Comparison of ENCODE assay signal across 8 cellular contexts in genomic region chrX:10119399-10119990, GRCh38. TPM values are rescaled to one million over a fixed set of nuclear protein-coding genes. Genes with fewer than 3 reads are reported as not detected.
DNase-seq lines count a peak whose midpoint lies in the region; ATAC-seq and TF ChIP-seq lines count a peak whose summit lies in the region.

No MANE protein-coding gene starts in this region.

- no peak overlapping the region for H3K4me3 ChIP-seq in body of pancreas

- DNase-seq in GM10266 (ENCODE audit: extremely low spot score) (peak; percentile 35), NCI-H2029 treated with DMSO at 0.1 percent for 48 hours (lab: John Stamatoyannopoulos, UW) (peak; percentile 15), UCSD-AML1 (lab: John Stamatoyannopoulos, UW; ENCODE audit: unreplicated experiment) (peak; percentile 61), body of pancreas (peak; percentile 80 to 91 (median 86)), iPS DF 4.7 (ENCODE audit: extremely low read depth, low spot score) (peak; percentile 19), SHP77 treated with DMSO at 0.1 percent for 48 hours (lab: John Stamatoyannopoulos, UW) (no peak)
- DNase-seq in stimulated activated CD4-positive, alpha-beta T cell treated with anti-CD3 and anti-CD28 coated beads, Interleukin-12 subunit alpha, Interleukin-12 subunit beta, amount 100 ng/mL, for 24 hours (ENCODE audit: low read depth in 2 of 2), result peak; percentile 35 to 45

- ATAC-seq in HG02763 (IDR thresholded peaks at IDR 0.05; ENCODE audit: unreplicated experiment) (peak; percentile 51), body of pancreas (peak; percentile 92)

- H3K36me3 ChIP-seq in body of pancreas (replicated peaks in 1 of 2; ENCODE audit: insufficient read depth in 1 of 2, low read depth in 2 of 2), result no peaks in the 10 kb centered on the region

- no peaks in the 10 kb centered on the region for H3K27me3 ChIP-seq in body of pancreas

- H3K9me3 ChIP-seq in body of pancreas, result no peaks in the 10 kb centered on the region

- WGBS in body of pancreas, 2 donors, result 16 to 19% methylated on average over 15 to 16 of the region's 16 CpGs

- TF ChIP-seq POLR2A in body of pancreas (IDR thresholded peaks at IDR 0.05), result no peak

- peak; percentile 88 for TF ChIP-seq CTCF in GM10266 (IDR thresholded peaks at IDR 0.05; ENCODE audit: control insufficient read depth, insufficient read depth, low read depth, missing control alignments)
- peak; percentile 99 to 100 (median 100) for TF ChIP-seq CTCF in body of pancreas (IDR thresholded peaks at IDR 0.05)

- H3K27ac ChIP-seq in body of pancreas, result peak overlapping the region in 1 of 4 donors; percentile 37

- intact Hi-C loops in body of pancreas (cut with DNase I), result loop anchor here (5.0 kb wide), 2 partner anchors 107 to 122 kb away; no protein-coding TSS in a partner anchor

- H3K4me1 ChIP-seq in body of pancreas, result no peaks in the 10 kb centered on the region

RNA-seq across cellular contexts. Expression of gene CLCN4, which starts 37.3 kb away (rescaled TPM):
- 1 to 10 TPM in 1 of 2 donors, under 1 TPM in 1; 0.33 to 1.6 TPM for total RNA-seq in body of pancreas
